ENCODE assay signal across 8 cellular contexts in genomic region chr14:100239840-100240724, GRCh38. TPM values are rescaled to one million over a fixed set of nuclear protein-coding genes. Genes with fewer than 3 reads are reported as not detected.
DNase-seq lines count a peak whose midpoint lies in the region; ATAC-seq and TF ChIP-seq lines count a peak whose summit lies in the region.

No MANE protein-coding gene starts in this region.

- peak; percentile 64 for DNase-seq in AG04449 (ENCODE audit: low read depth, low spot score)
- peak; percentile 83 for DNase-seq in NCI-H2227 treated with DMSO at 0.1 percent for 48 hours (lab: John Stamatoyannopoulos, UW)
- peak; percentile 93 for DNase-seq in activated CD4-positive, alpha-beta T cell treated with anti-CD3 and anti-CD28 coated beads for 36 hours
- peak; percentile 88 to 91 for DNase-seq in left colon
- peak; percentile 57 to 83 (median 76) for DNase-seq in stimulated activated CD4-positive, alpha-beta T cell treated with anti-CD3 and anti-CD28 coated beads, Interleukin-1b, Interleukin-23, amount 100 ng/mL, for 24 hours (ENCODE audit: low read depth in 4 of 4, low spot score in 1 of 4)

- peaks cover 53% of the 10 kb centered on the region for H3K36me3 Mint-ChIP-seq in activated CD4-positive, alpha-beta T cell treated with anti-CD3 and anti-CD28 coated beads for 36 hours (ENCODE audit: low read depth)

- H3K4me3 Mint-ChIP-seq in activated CD4-positive, alpha-beta T cell treated with anti-CD3 and anti-CD28 coated beads for 36 hours: peak overlapping the region; percentile 97

- peak overlapping the region; percentile 97 for H3K4me3 ChIP-seq in AG04449 (ENCODE audit: low read depth, low read length)

- no peaks in the 10 kb centered on the region for H3K9me3 Mint-ChIP-seq in activated CD4-positive, alpha-beta T cell treated with anti-CD3 and anti-CD28 coated beads for 36 hours (ENCODE audit: low read depth)

- TF ChIP-seq CTCF in AG04449 (IDR thresholded peaks at IDR 0.05; ENCODE audit: insufficient read depth, low read length, missing control alignments): peak; percentile 54

- peaks cover 54% of the 10 kb centered on the region for H3K4me1 Mint-ChIP-seq in activated CD4-positive, alpha-beta T cell treated with anti-CD3 and anti-CD28 coated beads for 36 hours

- ATAC-seq in GM18868 (IDR thresholded peaks at IDR 0.05; ENCODE audit: unreplicated experiment): peak; percentile 39
- ATAC-seq in HG03108 (IDR thresholded peaks at IDR 0.05; ENCODE audit: unreplicated experiment): peak; percentile 29
- peak; percentile 40 for ATAC-seq in activated CD4-positive, alpha-beta T cell treated with anti-CD3 and anti-CD28 coated beads for 36 hours
- peak; percentile 64 for ATAC-seq in left colon

- peak overlapping the region; percentile 95 for H3K27ac ChIP-seq in cingulate gyrus (ENCODE audit: low read depth, low read length)

- intact Hi-C loops in activated CD4-positive, alpha-beta T cell treated with anti-CD3 and anti-CD28 coated beads for 36 hours (cut with DNase I, micrococcal nuclease): loop anchor here (1.0 to 5.0 kb wide), 12 partner anchors 21 to 1847 kb away; partner anchors contain the start of genes CCNK (in 1 of the 2), EVL (in 1 of the 2), HSP90AA1 (in 1 of the 2) and PPP2R5C (in 1 of the 2)
- intact Hi-C loops in left colon (cut with DNase I, micrococcal nuclease): no loop called here

- POLR2A ChIA-PET in AG04449 (lab: Yijun Ruan, JAX): no interaction called here
- POLR2A ChIA-PET in activated CD4-positive, alpha-beta T cell treated with anti-CD3 and anti-CD28 coated beads for 36 hours (lab: Charles Lee): interaction anchor here (0.8 kb wide), 1 partner anchor 17 kb away, joined by 5 read pairs; no protein-coding TSS in a partner anchor

- H3K27ac Mint-ChIP-seq in activated CD4-positive, alpha-beta T cell treated with anti-CD3 and anti-CD28 coated beads for 36 hours: peak overlapping the region; percentile 88

- CTCF ChIA-PET in AG04449 (lab: Yijun Ruan, JAX): interaction anchor here (0.6 to 4.4 kb wide), 22 partner anchors 9 to 320 kb away, joined by 3 to 26 read pairs (median 4); no protein-coding TSS in a partner anchor
- CTCF ChIA-PET in activated CD4-positive, alpha-beta T cell treated with anti-CD3 and anti-CD28 coated beads for 36 hours (lab: Charles Lee): interaction anchor here (0.6 to 2.4 kb wide), 17 partner anchors 9 to 170 kb away, joined by 3 to 31 read pairs (median 5); no protein-coding TSS in a partner anchor

- no peaks in the 10 kb centered on the region for H3K27me3 Mint-ChIP-seq in activated CD4-positive, alpha-beta T cell treated with anti-CD3 and anti-CD28 coated beads for 36 hours

RNA-seq across cellular contexts. Expression of gene YY1, which starts 1.1 kb away (rescaled TPM):
- total RNA-seq in activated CD4-positive, alpha-beta T cell treated with anti-CD3 and anti-CD28 coated beads for 36 hours: 100 to 1,000 TPM in 1 of 2 experiments, 10 to 100 TPM in 1; 99.7 to 104 TPM
- 10 to 100 TPM; 57.4 to 70.1 TPM for total RNA-seq in left colon

Comparison
In these comparisons a context has a peak if more than half of its experiments do, and no peak if none do; other contexts are left out.
1. Peak in every context shown above with its lines: DNase-seq, ATAC-seq, H3K4me3 ChIP-seq and H3K27ac ChIP-seq.
2. intact Hi-C loops: an anchor here in activated CD4-positive, alpha-beta T cell treated with anti-CD3 and anti-CD28 coated beads for 36 hours (1.0 to 5.0 kb wide); none called in left colon.